ENCODE assay signal across 19 cellular contexts in the genomic region with DNA sequence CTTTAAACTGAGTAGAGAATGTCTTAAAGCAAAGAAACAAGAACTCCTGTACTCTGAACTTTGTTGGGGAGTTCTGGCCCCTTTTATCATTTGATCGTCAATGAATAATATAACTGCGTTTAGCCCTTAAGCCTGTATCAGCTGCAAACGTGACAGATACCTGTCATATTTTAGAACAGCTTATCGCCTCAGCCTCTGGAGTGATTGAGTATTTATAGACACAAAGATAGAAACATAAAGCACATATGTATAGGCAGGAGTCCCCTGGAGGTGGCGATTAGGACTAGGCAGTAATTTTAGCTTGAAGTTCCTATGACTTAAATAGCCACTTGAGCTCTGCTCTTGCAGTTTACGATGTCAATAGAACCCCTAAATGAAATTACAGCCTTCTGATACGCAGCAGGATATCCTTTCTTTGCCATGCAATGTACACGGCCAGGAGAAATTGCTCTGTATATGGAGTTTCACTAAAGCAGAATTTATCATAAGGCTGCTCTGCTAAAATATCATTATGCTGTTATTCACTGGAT.
"Had no signal": no experiment of that assay in that cellular context is flagged by ENCODE, and none has a peak within 500 bp of the region (broad histone marks: within the 10 kb centered on the region; RNA-seq: fewer than 3 reads in every experiment).

No MANE protein-coding gene starts in this region.

- H3K4me3 ChIP-seq: tibial nerve, vagina had no signal

- H3K27ac ChIP-seq: foreskin keratinocyte, tibial nerve, vagina had no signal

- H3K4me1 ChIP-seq: foreskin keratinocyte, vagina had no signal

- H3K36me3 ChIP-seq: tibial nerve, vagina had no signal

- FAIRE-seq: astrocyte, bronchial epithelial cell had no signal

- DNase-seq: activated CD4-positive, alpha-beta memory T cell treated with anti-CD3 and anti-CD28 coated beads, Interleukin-2, amount 10 ng/mL, durations not matched to agents 7 days and 5 days; activated CD4-positive, alpha-beta T cell treated with anti-CD3 and anti-CD28 coated beads for 4 hours; activated naive CD4-positive, alpha-beta T cell treated with anti-CD3 and anti-CD28 coated beads, Interleukin-2, amount 10 ng/mL, durations not matched to agents 7 days and 5 days; activated T-cell treated with anti-CD3 and anti-CD28 coated beads, Interleukin-2, amount 50 U/mL, for 24 hours; dermis blood vessel endothelial cell; effector memory CD8-positive, alpha-beta T cell; foreskin keratinocyte; head of caudate nucleus; kidney glomerular epithelial cell; mesendoderm; natural killer cell; stimulated activated CD4-positive, alpha-beta T cell treated with anti-CD3 and anti-CD28 coated beads, Interleukin-15, amount 100 ng/mL, for 24 hours; stimulated activated CD4-positive, alpha-beta T cell treated with anti-CD3 and anti-CD28 coated beads, Interleukin-4, amount 100 ng/mL, for 24 hours; stimulated activated naive CD4-positive, alpha-beta T cell treated with Interleukin-2 at 50 U/mL for 16 hours; substantia nigra had no signal

- H3K9me3 ChIP-seq: tibial nerve, vagina had no signal
